Comparison of ENCODE assay signal across 22 cellular contexts in genomic region chr1:30360281-30360680, GRCh38.
"Had no signal": no experiment of that assay in that cellular context is flagged by ENCODE, and none has a peak within 500 bp of the region (broad histone marks: within the 10 kb centered on the region; RNA-seq: fewer than 3 reads in every experiment).

No MANE protein-coding gene starts in this region.

- H3K79me2 ChIP-seq: hepatocyte had no signal

- H3K4me1 Mint-ChIP-seq: immature natural killer cell, mesothelial cell of epicardium had no signal

- H3K4me3 Mint-ChIP-seq: immature natural killer cell, mesothelial cell of epicardium had no signal

- H3K27ac Mint-ChIP-seq: immature natural killer cell, mesothelial cell of epicardium had no signal

- H3K9me3 ChIP-seq: esophagus muscularis mucosa, gastroesophageal sphincter, heart left ventricle, left ventricle myocardium inferior, lower lobe of right lung, mucosa of descending colon had no signal

- H3K4me2 ChIP-seq: hepatocyte had no signal

- H2AFZ ChIP-seq: hepatocyte had no signal

- H3K9me3 Mint-ChIP-seq: immature natural killer cell, mesothelial cell of epicardium had no signal

- ATAC-seq: foreskin keratinocyte, gastroesophageal sphincter, heart left ventricle, left colon, left lobe of liver, mucosa of descending colon had no signal

- H3K4me1 ChIP-seq: esophagus muscularis mucosa, foreskin keratinocyte, gastroesophageal sphincter, heart left ventricle, left ventricle myocardium inferior, lower lobe of right lung had no signal

- H3K36me3 Mint-ChIP-seq: immature natural killer cell, mesothelial cell of epicardium had no signal

- H3K27me3 ChIP-seq: hepatocyte had no signal

- H3K36me3 ChIP-seq: esophagus muscularis mucosa, gastroesophageal sphincter, heart left ventricle, left ventricle myocardium inferior, lower lobe of right lung had no signal

- H3K27ac ChIP-seq: coronary artery, dorsolateral prefrontal cortex, esophagus muscularis mucosa, foreskin keratinocyte, gastroesophageal sphincter, heart left ventricle, hepatocyte, left ventricle myocardium inferior, lower lobe of right lung had no signal

- H3K4me3 ChIP-seq: coronary artery, dorsolateral prefrontal cortex, esophagus muscularis mucosa, gastroesophageal sphincter, heart left ventricle, hepatocyte, left ventricle myocardium inferior, lower lobe of right lung, mucosa of descending colon had no signal

- DNase-seq: dermis blood vessel endothelial cell; effector CD4-positive, alpha-beta T cell; effector memory CD4-positive, alpha-beta T cell; foreskin keratinocyte; heart left ventricle; hypothalamus; immature natural killer cell; islet precursor cell; kidney; kidney glomerular epithelial cell; left colon; left ventricle myocardium inferior; lower lobe of right lung; mesenchymal stem cell; mucosa of descending colon had no signal
